In genomic region chr18:68694316-68694715, GRCh38 we compare ENCODE assay signal across 16 cellular contexts. TPM values are rescaled to one million over a fixed set of nuclear protein-coding genes. Genes with fewer than 3 reads are reported as not detected.
DNase-seq lines count a peak whose midpoint lies in the region; ATAC-seq lines count a peak whose summit lies in the region.
"Had no signal": no experiment of that assay in that cellular context is flagged by ENCODE, and none has a peak within 500 bp of the region (broad histone marks: within the 10 kb centered on the region; RNA-seq: fewer than 3 reads in every experiment).

No MANE protein-coding gene starts in this region.

- H4K8ac ChIP-seq in mesenchymal stem cell (ENCODE audit: low read length) (no peak overlapping the region), mesendoderm (ENCODE audit: low read depth, low read length) (no peak overlapping the region)

- H3K79me2 ChIP-seq in mesendoderm (ENCODE audit: control insufficient read depth, insufficient read depth, low read length): no peaks in the 10 kb centered on the region

- no peak overlapping the region for H4K5ac ChIP-seq in mesendoderm (ENCODE audit: low read length)

- no peak overlapping the region for H2BK15ac ChIP-seq in mesenchymal stem cell (ENCODE audit: low read depth, poor library complexity, severe bottlenecking)
- H2BK15ac ChIP-seq in mesendoderm (replicated peaks; ENCODE audit: low read depth): no peak overlapping the region

- H3K27ac ChIP-seq in right cardiac atrium (ENCODE audit: low read length) (no peak overlapping the region), cingulate gyrus (ENCODE audit: low read depth, low read length) (peak overlapping the region; percentile 11), mesenchymal stem cell (ENCODE audit: low read length, poor library complexity, severe bottlenecking) (no peak overlapping the region), temporal lobe (ENCODE audit: low read depth, low read length) (peak overlapping the region; percentile 55), mesendoderm (ENCODE audit: low read depth, low read length) (no peak overlapping the region)
- H3K27ac ChIP-seq: HL-60 had no signal

- H3K4me1 ChIP-seq in right cardiac atrium (ENCODE audit: control insufficient read depth, insufficient read depth, low read length): no peaks in the 10 kb centered on the region
- peaks cover 1% of the 10 kb centered on the region for H3K4me1 ChIP-seq in mesenchymal stem cell (ENCODE audit: control insufficient read depth, insufficient read depth, low read depth, low read length)
- H3K4me1 ChIP-seq in mesendoderm (ENCODE audit: control insufficient read depth, low read depth, low read length): no peaks in the 10 kb centered on the region

- no peak overlapping the region for H2BK120ac ChIP-seq in mesenchymal stem cell (ENCODE audit: low read depth, low read length)
- no peak overlapping the region for H2BK120ac ChIP-seq in mesendoderm (ENCODE audit: low read depth, low read length)

- H3K4me2 ChIP-seq in mesenchymal stem cell (ENCODE audit: low read length, poor library complexity, severe bottlenecking) (no peak overlapping the region), mesendoderm (ENCODE audit: low read length) (no peak overlapping the region)
- H3K4me2 ChIP-seq: GM23338 had no signal

- H2AK5ac ChIP-seq in mesenchymal stem cell (ENCODE audit: low read length, severe bottlenecking): no peak overlapping the region
- H2AK5ac ChIP-seq in mesendoderm (ENCODE audit: low read length): no peak overlapping the region

- ATAC-seq in right cardiac atrium (no peak), left cardiac atrium (no peak)
- ATAC-seq: GM23338, HCT116 had no signal

- no peak overlapping the region for H3K9ac ChIP-seq in mesenchymal stem cell (ENCODE audit: low read length)
- no peak overlapping the region for H3K9ac ChIP-seq in mesendoderm (ENCODE audit: low read length)

- WGBS in right cardiac atrium: 85% methylated on average over 11 of the region's 11 CpGs
- WGBS in mesenchymal stem cell: 98% methylated on average over 9 of the region's 11 CpGs
- no CpG with 5 or more reads among the region's 11 CpGs for WGBS in mesendoderm (ENCODE audit: extremely low coverage, insufficient coverage, low lambda C conversion rate)

- peaks cover 25 to 71% of the 10 kb centered on the region in 2 experiments for H3K36me3 ChIP-seq in mesenchymal stem cell (ENCODE audit: control insufficient read depth in 1 of 2, insufficient read depth in 2 of 2, low read depth in 1 of 2, low read length in 2 of 2)
- H3K36me3 ChIP-seq in mesendoderm (ENCODE audit: control insufficient read depth, insufficient read depth, low read length): peaks cover 7% of the 10 kb centered on the region

- intact Hi-C loops in right cardiac atrium (cut with DNase I) (no loop called here), left cardiac atrium (cut with DNase I) (no loop called here)

- peak overlapping the region; percentile 57 for H4K91ac ChIP-seq in mesenchymal stem cell (ENCODE audit: low read length)

- peaks cover 20% of the 10 kb centered on the region for H3K79me1 ChIP-seq in mesenchymal stem cell (replicated peaks; ENCODE audit: low read length, poor library complexity, severe bottlenecking)
- peaks cover 2% of the 10 kb centered on the region for H3K79me1 ChIP-seq in mesendoderm (ENCODE audit: low read length)

- H2BK5ac ChIP-seq in mesenchymal stem cell (ENCODE audit: low read depth, low read length, poor library complexity, severe bottlenecking) (no peak overlapping the region), mesendoderm (ENCODE audit: low read length) (no peak overlapping the region)

- no peaks in the 10 kb centered on the region for H3K9me3 ChIP-seq in right cardiac atrium (ENCODE audit: control insufficient read depth, low read length)
- H3K9me3 ChIP-seq in mesenchymal stem cell (ENCODE audit: control insufficient read depth, low read length): no peaks in the 10 kb centered on the region

- DNase-seq in right cardiac atrium (peak in 2 of 3 donors; percentile 41 to 65), left cardiac atrium (no peak), mesenchymal stem cell (no peak), NCI-H128 (lab: John Stamatoyannopoulos, UW; ENCODE audit: unreplicated experiment) (no peak), mesendoderm (no peak), SHP77 treated with DMSO at 0.1 percent for 48 hours (lab: John Stamatoyannopoulos, UW) (no peak)
- DNase-seq: DMS79 treated with DMSO at 0.1 percent for 48 hours, NCI-H1417, NCI-H1930, NCI-H748 treated with DMSO at 0.1 percent for 48 hours, OCI-M1 had no signal

- H2AFZ ChIP-seq in mesenchymal stem cell (ENCODE audit: low read depth, low read length): no peak overlapping the region
- H2AFZ ChIP-seq: GM23338 had no signal

- H3K23ac ChIP-seq in mesenchymal stem cell (ENCODE audit: low read length in 2 of 2): no peak overlapping the region
- H3K23ac ChIP-seq in mesendoderm (ENCODE audit: low read length): no peak overlapping the region

- H3K4ac ChIP-seq in mesenchymal stem cell (ENCODE audit: low read depth in 1 of 2, low read length in 2 of 2) (no peak overlapping the region), mesendoderm (ENCODE audit: low read depth, low read length) (no peak overlapping the region)

- H3K4me3 ChIP-seq in right cardiac atrium (ENCODE audit: low read length) (no peak overlapping the region), mesenchymal stem cell (ENCODE audit: insufficient read depth in 1 of 2, low read depth in 1 of 2, low read length in 2 of 2) (no peak overlapping the region), mesendoderm (ENCODE audit: low read length) (no peak overlapping the region)
- H3K4me3 ChIP-seq: GM23338 had no signal

- no peak overlapping the region for H3K56ac ChIP-seq in mesendoderm (ENCODE audit: low read length)

- H3K18ac ChIP-seq in mesenchymal stem cell (ENCODE audit: low read depth in 1 of 2, low read length in 2 of 2): no peak overlapping the region
- no peak overlapping the region for H3K18ac ChIP-seq in mesendoderm (ENCODE audit: low read length)

- H3K14ac ChIP-seq in mesenchymal stem cell (ENCODE audit: low read length in 2 of 2): no peak overlapping the region

- no peak overlapping the region for H2BK12ac ChIP-seq in mesenchymal stem cell (ENCODE audit: low read length in 2 of 2)

- H3K27me3 ChIP-seq in right cardiac atrium (ENCODE audit: control insufficient read depth, insufficient read depth) (no peaks in the 10 kb centered on the region), mesenchymal stem cell (ENCODE audit: control insufficient read depth in 1 of 2, insufficient read depth in 1 of 2, low read length in 2 of 2) (no peaks in the 10 kb centered on the region), mesendoderm (ENCODE audit: insufficient read depth, low read length, poor library complexity) (no peaks in the 10 kb centered on the region)

RNA-seq across cellular contexts. Expression of gene TMX3, which starts 20.6 kb away (rescaled TPM):
- total RNA-seq in right cardiac atrium (10 to 100 TPM; 27.1 to 40.1 (median 29.3) TPM), left cardiac atrium (10 to 100 TPM; 24.4 to 36.2 TPM), temporal lobe (49.2 TPM)
- polyA plus RNA-seq in right cardiac atrium: 16.5 TPM
- 52.3 TPM for polyA plus RNA-seq in mesenchymal stem cell (2013, experiment 1 of 2)
- 54.8 TPM for polyA plus RNA-seq in mesenchymal stem cell (2013, experiment 2 of 2)
- polyA plus RNA-seq in mesendoderm (2013, experiment 1 of 2): 18.9 TPM
- 19.9 TPM for polyA plus RNA-seq in mesendoderm (2013, experiment 2 of 2)

Comparison
In these comparisons a context has a peak if more than half of its experiments do, and no peak if none do; other contexts are left out.
1. DNase-seq: peak in right cardiac atrium (2 of 3); none in left cardiac atrium (single experiment), mesenchymal stem cell (single experiment), NCI-H128 (single experiment), mesendoderm (single experiment) and SHP77 treated with DMSO at 0.1 percent for 48 hours (single experiment).
2. H3K27ac ChIP-seq: peak in cingulate gyrus (single experiment) and temporal lobe (single experiment); none in right cardiac atrium (single experiment), mesenchymal stem cell (single experiment) and mesendoderm (single experiment).